ENCODE assay signal across 1 cellular context in genomic region chr5:129094087-129094923, GRCh38.
TF ChIP-seq lines count a peak whose summit lies in the region.

ISOC1 (plus strand) TSS chr5:129094749; CDS start chr5:129094767, 18 bp downstream.

TF ChIP-seq in K562, 482 proteins besides CTCF, POLR2A, EP300 and RAD21 (continued from another document and continues in another):
- TF ChIP-seq ZNF518B (CRISPR knock-in tag; IDR thresholded peaks at IDR 0.05), result no peak
- TF ChIP-seq GATAD2A (IDR thresholded peaks at IDR 0.05), result 0 out of 2 replicates have a peak, but pooled peaks have one; percentile 47
- peak; percentile 83 for TF ChIP-seq ZNF511 (CRISPR knock-in tag; IDR thresholded peaks at IDR 0.05)
- peak; percentile 92 for TF ChIP-seq L3MBTL2 (IDR thresholded peaks at IDR 0.05)
- TF ChIP-seq ZBTB1 (CRISPR knock-in tag; IDR thresholded peaks at IDR 0.05; ENCODE audit: borderline replicate concordance, low read depth), result 0 out of 2 replicates have a peak, but pooled peaks have one; percentile 49
- peak; percentile 47; the same call in 1 of the 2 replicates for TF ChIP-seq CREB1 (IDR thresholded peaks at IDR 0.05)
- TF ChIP-seq CREB1 (CRISPR knock-in tag; IDR thresholded peaks at IDR 0.05), result no peak
- no peak for TF ChIP-seq MCM5 (IDR thresholded peaks at IDR 0.05; ENCODE audit: low read depth)
- TF ChIP-seq TEAD2 (tag; IDR thresholded peaks at IDR 0.05), result no peak
- peak; percentile 97 for TF ChIP-seq CTBP1 (IDR thresholded peaks at IDR 0.05; ENCODE audit: borderline replicate concordance)
- peak; percentile 27 to 81; a peak in 3 of 4 replicates for TF ChIP-seq MAZ (CRISPR knock-in tag; conservative IDR thresholded peaks at IDR 0.05 in 1 of 2, IDR thresholded peaks at IDR 0.05 in 1 of 2)
- no peak for TF ChIP-seq SMAD1 (IDR thresholded peaks at IDR 0.05; ENCODE audit: low read depth, low read length, partially characterized antibody)
- no peak for TF ChIP-seq ZNF197 (CRISPR knock-in tag; IDR thresholded peaks at IDR 0.05; ENCODE audit: low read depth)
- peak; percentile 65 for TF ChIP-seq CCNT2 (IDR thresholded peaks at IDR 0.05; ENCODE audit: borderline replicate concordance, extremely low read depth, insufficient read length, low read depth, low read length)
- TF ChIP-seq RCOR1 (IDR thresholded peaks at IDR 0.05; ENCODE audit: borderline replicate concordance in 1 of 2, low read depth in 2 of 2, low read length in 2 of 2), result no peak
- no peak for TF ChIP-seq NFATC3 (IDR thresholded peaks at IDR 0.05)
- no peak for TF ChIP-seq SNIP1 (IDR thresholded peaks at IDR 0.05; ENCODE audit: low read depth)
- 0 out of 2 replicates have a peak, but pooled peaks have one; percentile 18 for TF ChIP-seq GABPB1 (CRISPR knock-in tag; IDR thresholded peaks at IDR 0.05)
- TF ChIP-seq PATZ1 (CRISPR knock-in tag; IDR thresholded peaks at IDR 0.05; ENCODE audit: borderline replicate concordance), result 0 out of 2 replicates have a peak, but pooled peaks have one; percentile 53
- peak; percentile 44 for TF ChIP-seq BHLHE40 (IDR thresholded peaks at IDR 0.05; ENCODE audit: low read length)
- no peak for TF ChIP-seq ZBTB34 (CRISPR knock-in tag; IDR thresholded peaks at IDR 0.05)
- TF ChIP-seq HDAC3 (IDR thresholded peaks at IDR 0.05; ENCODE audit: borderline replicate concordance, partially characterized antibody), result no peak
- no peak for TF ChIP-seq HBP1 (CRISPR knock-in tag; IDR thresholded peaks at IDR 0.05)
- TF ChIP-seq MECOM (CRISPR knock-in tag; IDR thresholded peaks at IDR 0.05), result no peak
- TF ChIP-seq SNAPC5 (CRISPR knock-in tag; IDR thresholded peaks at IDR 0.05), result no peak
- no peak for TF ChIP-seq BCL6 (CRISPR knock-in tag; IDR thresholded peaks at IDR 0.05)
- no peak for TF ChIP-seq ZNF165 (CRISPR knock-in tag; IDR thresholded peaks at IDR 0.05; ENCODE audit: borderline replicate concordance)
- peak; percentile 94 for TF ChIP-seq RBBP5 (IDR thresholded peaks at IDR 0.05; ENCODE audit: borderline replicate concordance, insufficient read depth, low read length, poor library complexity, severe bottlenecking)
- peak; percentile 93 for TF ChIP-seq PHF8 (IDR thresholded peaks at IDR 0.05; ENCODE audit: borderline replicate concordance, low read length)
- no peak for TF ChIP-seq ZBED1 (IDR thresholded peaks at IDR 0.05)
- TF ChIP-seq HNRNPLL (IDR thresholded peaks at IDR 0.05; ENCODE audit: low read depth, low read length, poor library complexity, severe bottlenecking), result peak; percentile 48
- 0 out of 4 replicates have a peak, but pooled peaks of 1 of the 2 experiments have one; percentile 12 for TF ChIP-seq TRIM24 (IDR thresholded peaks at IDR 0.05)
- TF ChIP-seq TARDBP (IDR thresholded peaks at IDR 0.05), result no peak
- no peak for TF ChIP-seq HDAC6 (IDR thresholded peaks at IDR 0.05; ENCODE audit: low read depth, low read length)
- peak; percentile 73 for TF ChIP-seq ZFX (CRISPR knock-in tag; IDR thresholded peaks at IDR 0.05)
- TF ChIP-seq MGA (IDR thresholded peaks at IDR 0.05), result peak; percentile 79
- TF ChIP-seq TEAD1 (CRISPR knock-in tag; IDR thresholded peaks at IDR 0.05), result 0 out of 4 replicates have a peak, but pooled peaks of 1 of the 2 experiments have one; percentile 9
- TF ChIP-seq SMAD4 (CRISPR knock-in tag; conservative IDR thresholded peaks at IDR 0.05), result 0 out of 2 replicates have a peak, but pooled peaks have one; percentile 53
- TF ChIP-seq ATF2 (CRISPR knock-in tag; IDR thresholded peaks at IDR 0.05), result no peak
- TF ChIP-seq KLF13 (tag; IDR thresholded peaks at IDR 0.05; ENCODE audit: borderline replicate concordance, low read depth), result peak; percentile 80; the same call in 1 of the 2 replicates
- no peak for TF ChIP-seq FOXJ3 (CRISPR knock-in tag; IDR thresholded peaks at IDR 0.05)
